Comparison of ENCODE assay signal across 29 cellular contexts in the genomic region with DNA sequence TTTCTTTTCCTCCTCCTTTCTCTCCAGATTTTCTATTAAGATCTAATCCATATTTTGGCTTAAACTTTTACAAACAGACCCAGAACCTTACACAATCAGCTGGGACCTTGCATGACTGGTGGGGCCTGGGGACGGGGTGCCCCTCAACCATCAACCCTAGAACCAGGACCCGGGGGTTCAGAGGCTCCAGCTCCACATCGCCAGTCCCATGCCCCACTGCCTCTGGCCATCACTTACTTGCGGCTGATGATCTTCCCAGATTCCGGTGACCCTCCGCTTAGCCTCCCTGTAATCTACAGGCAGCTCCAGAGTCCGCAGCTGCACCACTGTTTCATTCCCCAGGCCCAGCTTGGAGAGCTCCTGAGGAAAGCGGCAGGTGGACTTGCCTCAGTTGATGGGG. TPM values are rescaled to one million over a fixed set of nuclear protein-coding genes. Genes with fewer than 3 reads are reported as not detected.
"Had no signal": no experiment of that assay in that cellular context is flagged by ENCODE, and none has a peak within 500 bp of the region (broad histone marks: within the 10 kb centered on the region; RNA-seq: fewer than 3 reads in every experiment).

No MANE protein-coding gene starts in this region.

- H3K27ac ChIP-seq: coronary artery, dorsolateral prefrontal cortex, epithelial cell of prostate, esophagus squamous epithelium, gastrocnemius medialis, heart right ventricle, left lung, lower lobe of right lung had no signal

- H3K27me3 ChIP-seq: dorsolateral prefrontal cortex, esophagus squamous epithelium, gastrocnemius medialis, heart right ventricle, left lung had no signal

- H3K4me3 Mint-ChIP-seq: mesothelial cell of epicardium had no signal

- DNase-seq: dermis blood vessel endothelial cell; dorsolateral prefrontal cortex; effector CD4-positive, alpha-beta T cell; effector memory CD4-positive, alpha-beta T cell; erythroblast; esophagus squamous epithelium; foreskin fibroblast; foreskin melanocyte; gastrocnemius medialis; glutamatergic neuron; head of caudate nucleus; heart right ventricle; hippocampal formation; left cardiac atrium; left lung; left ventricle myocardium superior; lower lobe of right lung; mesenchymal stem cell; mucosa of descending colon had no signal

- H3K36me3 Mint-ChIP-seq: mesothelial cell of epicardium had no signal

- H3K36me3 ChIP-seq: esophagus squamous epithelium, gastrocnemius medialis, heart right ventricle, left lung, lower lobe of right lung had no signal

- H3K4me3 ChIP-seq: coronary artery, dorsolateral prefrontal cortex, esophagus squamous epithelium, gastrocnemius medialis, heart right ventricle, left lung, lower lobe of right lung, mucosa of descending colon had no signal

- H3K27ac Mint-ChIP-seq: mesothelial cell of epicardium had no signal

- H3K4me1 ChIP-seq: left lung, lower lobe of right lung had no signal

- H3K9me3 ChIP-seq: esophagus squamous epithelium, gastrocnemius medialis, heart right ventricle, left lung, lower lobe of right lung, mucosa of descending colon had no signal

RNA-seq across cellular contexts. Expression of a gene that starts 36.8 kb away (rescaled TPM):
- total RNA-seq: dermis blood vessel endothelial cell, esophagus mucosa, esophagus squamous epithelium, glomerular endothelial cell, left lung, lower leg skin, lower lobe of right lung, lung microvascular endothelial cell, mesenteric fat pad, mesothelial cell of epicardium, mucosa of descending colon, myocyte had no signal
- polyA plus RNA-seq: keratinocyte had no signal
